ENCODE assay signal across 14 cellular contexts in the genomic region with DNA sequence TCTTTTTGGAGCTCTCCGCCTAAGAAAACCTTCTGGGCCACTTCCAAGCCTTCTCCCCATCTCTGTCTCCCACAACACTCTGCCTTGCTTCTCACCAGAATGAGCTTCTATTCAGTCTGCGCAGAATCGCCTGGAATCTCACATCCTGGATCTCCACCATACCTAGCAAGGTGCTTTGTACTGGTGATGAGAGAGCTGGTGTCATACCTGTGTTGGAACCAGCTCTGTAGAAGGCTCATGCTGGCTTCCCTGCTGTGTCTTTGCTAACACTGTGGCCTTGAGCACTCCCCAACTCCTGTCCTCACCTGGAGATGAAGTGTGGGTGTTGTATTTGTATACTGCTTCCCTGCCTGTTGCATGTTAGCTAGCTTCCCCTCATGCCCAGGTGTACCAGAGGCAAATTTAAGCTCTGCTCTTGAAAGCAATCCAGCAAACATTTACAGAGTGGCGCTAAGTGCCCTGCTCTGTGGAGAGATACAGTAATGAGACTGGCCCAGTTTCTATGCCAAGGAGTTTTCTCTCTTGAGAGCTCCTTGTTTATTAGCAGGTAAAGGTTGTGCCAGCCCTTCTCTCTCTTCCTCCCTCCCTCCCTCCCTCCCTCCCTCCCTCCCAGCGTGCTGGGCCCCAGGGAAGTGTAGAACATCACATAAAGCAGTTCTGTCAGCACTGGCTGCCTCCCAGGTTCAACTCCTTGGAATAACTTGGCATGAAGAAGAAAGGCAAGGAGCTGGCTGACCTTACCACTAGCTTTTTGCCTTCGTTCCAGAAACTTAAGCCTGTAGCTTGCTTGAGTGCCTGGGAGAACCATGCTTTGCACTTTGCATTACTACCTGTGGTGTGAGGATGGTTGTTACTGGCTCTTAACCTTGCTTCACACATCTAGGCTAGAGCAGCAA. TPM values are rescaled to one million over a fixed set of nuclear protein-coding genes. Genes with fewer than 3 reads are reported as not detected.
DNase-seq lines count a peak whose midpoint lies in the region; ATAC-seq, FAIRE-seq and TF ChIP-seq lines count a peak whose summit lies in the region.
"Had no signal": no experiment of that assay in that cellular context is flagged by ENCODE, and none has a peak within 500 bp of the region (broad histone marks: within the 10 kb centered on the region; RNA-seq: fewer than 3 reads in every experiment).

No MANE protein-coding gene starts in this region.

- H3K27me3 ChIP-seq in H1 (replicated peaks in 1 of 4; ENCODE audit: control insufficient read depth in 3 of 4, extremely low read depth in 1 of 4, insufficient read depth in 3 of 4, low read length in 3 of 4) (no peaks in the 10 kb centered on the region), trophoblast cell (ENCODE audit: insufficient read depth, low read length) (no peaks in the 10 kb centered on the region), neuronal stem cell (ENCODE audit: control insufficient read depth in 3 of 3, insufficient read depth in 3 of 3, low read depth in 1 of 3, low read length in 3 of 3) (no peaks in the 10 kb centered on the region)

- H2AK5ac ChIP-seq in H1 (ENCODE audit: low read depth, low read length): peak overlapping the region; percentile 24; the same call in 1 of the 2 replicates
- no peak overlapping the region for H2AK5ac ChIP-seq in trophoblast cell (ENCODE audit: low read length)
- no peak overlapping the region for H2AK5ac ChIP-seq in neuronal stem cell (ENCODE audit: low read depth, low read length)

- no peak overlapping the region for H4K12ac ChIP-seq in trophoblast cell (ENCODE audit: low read depth, low read length)

- TF ChIP-seq POLR2A in H1 (IDR thresholded peaks at IDR 0.05; ENCODE audit: control extremely low read depth in 1 of 2, low read depth in 2 of 2, low read length in 2 of 2): no peak; a peak in 2 of 3 replicates

- H3K14ac ChIP-seq in H1 (ENCODE audit: insufficient read length) (no peak overlapping the region), trophoblast cell (ENCODE audit: low read length) (no peak overlapping the region), neuronal stem cell (ENCODE audit: low read length) (no peak overlapping the region)

- no peak for ATAC-seq in GM19328 (IDR thresholded peaks at IDR 0.05; ENCODE audit: unreplicated experiment)
- ATAC-seq: activated naive CD4-positive, alpha-beta T cell treated with anti-CD3 and anti-CD28 coated beads, Interleukin-2, amount 50 U/mL, for 72 hours; effector memory CD8-positive, alpha-beta T cell had no signal

- H2BK120ac ChIP-seq in H1 (replicated peaks; ENCODE audit: low read depth, low read length): no peak overlapping the region
- H2BK120ac ChIP-seq in trophoblast cell (ENCODE audit: insufficient read depth, low read length, poor library complexity): no peak overlapping the region
- H2BK120ac ChIP-seq in neuronal stem cell (ENCODE audit: low read depth, low read length): no peak overlapping the region

- TF ChIP-seq EP300 in H1 (IDR thresholded peaks at IDR 0.05; ENCODE audit: borderline replicate concordance in 1 of 2, low read depth in 2 of 2, low read length in 2 of 2): no peak

- H3K4ac ChIP-seq in H1 (replicated peaks; ENCODE audit: insufficient read length, low read depth, low read length) (no peak overlapping the region), trophoblast cell (ENCODE audit: low read depth, low read length) (peak overlapping the region; percentile 87), neuronal stem cell (ENCODE audit: low read length) (no peak overlapping the region)

- TF ChIP-seq CTCF in H1 (IDR thresholded peaks at IDR 0.05; ENCODE audit: control extremely low read depth in 1 of 3, insufficient read depth in 1 of 3, low read depth in 1 of 3, low read length in 3 of 3): no peak

- H2BK15ac ChIP-seq in H1 (ENCODE audit: low read length) (peak overlapping the region; percentile 65; the same call in 1 of the 2 replicates), neuronal stem cell (ENCODE audit: low read length) (no peak overlapping the region)

- H3K36me3 ChIP-seq in H1 (ENCODE audit: control insufficient read depth in 2 of 4, insufficient read depth in 4 of 4, low read length in 3 of 4) (peaks cover 10 to 50% (median 25%) of the 10 kb centered on the region in 4 experiments), trophoblast cell (ENCODE audit: control insufficient read depth in 1 of 2, insufficient read depth in 2 of 2, low read length in 2 of 2) (peaks cover 13 to 16% of the 10 kb centered on the region in 2 experiments), neuronal stem cell (replicated peaks in 1 of 2; ENCODE audit: control insufficient read depth in 2 of 2, insufficient read depth in 2 of 2, low read length in 2 of 2) (peaks cover 23 to 63% of the 10 kb centered on the region in 2 donors)

- H2BK5ac ChIP-seq in H1 (ENCODE audit: low read depth, low read length): peak overlapping the region; percentile 63
- H2BK5ac ChIP-seq in trophoblast cell (ENCODE audit: low read depth, low read length, poor library complexity): no peak overlapping the region
- no peak overlapping the region for H2BK5ac ChIP-seq in neuronal stem cell (ENCODE audit: low read length)

- H2BK20ac ChIP-seq in H1 (ENCODE audit: low read length): 0 out of 2 replicates have a peak overlapping the region, but pooled peaks have one; percentile 36

- 47% methylated on average over 6 of the region's 6 CpGs; no CpG with 5 or more reads in 1 of the 2 experiments for WGBS in H1 (ENCODE audit: extremely low coverage in 1 of 2, insufficient coverage in 1 of 2, insufficient read length in 1 of 2, insufficient replicate concordance in 2 of 2, low coverage in 1 of 2, low lambda C conversion rate in 2 of 2, missing lambda C conversion rate in 1 of 2), 2 experiments
- WGBS in trophoblast cell (ENCODE audit: extremely low coverage, insufficient coverage, insufficient read length): no CpG with 5 or more reads among the region's 6 CpGs
- no CpG with 5 or more reads among the region's 6 CpGs for WGBS in neuronal stem cell (ENCODE audit: extremely low coverage in 2 of 2, insufficient read length in 2 of 2, insufficient replicate concordance in 1 of 2), 2 donors

- H3K4me3 ChIP-seq in H1 (ENCODE audit: extremely low read depth in 1 of 4, insufficient read depth in 2 of 4, low read depth in 3 of 4, low read length in 4 of 4) (peak overlapping the region in 1 of 4 experiments; percentile 22; a peak in 1 of 8 replicates), trophoblast cell (ENCODE audit: low read depth, low read length) (no peak overlapping the region), neuronal stem cell (ENCODE audit: low read length in 2 of 2) (no peak overlapping the region)

- H3K79me1 ChIP-seq in H1 (ENCODE audit: low read depth, low read length) (peaks cover 22% of the 10 kb centered on the region), trophoblast cell (ENCODE audit: low read length) (peaks cover 13% of the 10 kb centered on the region), neuronal stem cell (ENCODE audit: low read depth, low read length) (peaks cover 9% of the 10 kb centered on the region)

- no peak overlapping the region for H3K56ac ChIP-seq in H1 (replicated peaks; ENCODE audit: insufficient read length, low read depth, low read length)

- no peak overlapping the region for H2AFZ ChIP-seq in H1 (ENCODE audit: low read length)
- H2AFZ ChIP-seq in trophoblast cell (ENCODE audit: insufficient read depth, low read length, poor library complexity): no peak overlapping the region
- no peak overlapping the region for H2AFZ ChIP-seq in neuronal stem cell (ENCODE audit: low read length)

- H3K18ac ChIP-seq in H1 (ENCODE audit: extremely low read depth, low read length) (no peak overlapping the region; the same call in 1 of the 2 replicates), trophoblast cell (ENCODE audit: low read length) (no peak overlapping the region), neuronal stem cell (ENCODE audit: low read length) (no peak overlapping the region)

- H3K9ac ChIP-seq in H1 (replicated peaks in 1 of 4; ENCODE audit: extremely low read depth in 1 of 4, low read depth in 3 of 4, low read length in 3 of 4) (peak overlapping the region in 1 of 4 experiments; percentile 50; a peak in 1 of 7 replicates), trophoblast cell (ENCODE audit: low read length) (no peak overlapping the region), neuronal stem cell (ENCODE audit: low read depth, low read length, poor library complexity) (no peak overlapping the region)

- FAIRE-seq in H1 (lab: Jason Lieb, UNC): peak; percentile 50
- FAIRE-seq: D721Med had no signal

- peaks cover 27 to 51% (median 46%) of the 10 kb centered on the region in 4 experiments for H3K4me1 ChIP-seq in H1 (replicated peaks in 1 of 4; ENCODE audit: control insufficient read depth in 3 of 4, insufficient read depth in 4 of 4, low read length in 3 of 4)
- H3K4me1 ChIP-seq in trophoblast cell (ENCODE audit: control insufficient read depth in 1 of 2, insufficient read depth in 2 of 2, low read length in 2 of 2): peaks cover 21 to 31% of the 10 kb centered on the region in 2 experiments
- H3K4me1 ChIP-seq in neuronal stem cell (ENCODE audit: control insufficient read depth in 2 of 2, insufficient read depth in 1 of 2, low read depth in 1 of 2, low read length in 2 of 2): peaks cover 38 to 39% of the 10 kb centered on the region in 2 donors

- H4K5ac ChIP-seq in H1 (ENCODE audit: insufficient read length, low read depth, low read length): no peak overlapping the region

- H4K8ac ChIP-seq in H1 (ENCODE audit: extremely low read depth, insufficient read depth, low read length) (no peak overlapping the region), trophoblast cell (ENCODE audit: low read depth, low read length) (no peak overlapping the region), neuronal stem cell (ENCODE audit: low read depth, low read length) (no peak overlapping the region)

- H3K27ac ChIP-seq in H1 (ENCODE audit: low read depth, low read length) (0 out of 2 replicates have a peak overlapping the region, but pooled peaks have one; percentile 2), trophoblast cell (ENCODE audit: low read depth, low read length) (no peak overlapping the region), neuronal stem cell (replicated peaks; ENCODE audit: low read length) (no peak overlapping the region)

- H4K20me1 ChIP-seq in H1 (replicated peaks in 1 of 2; ENCODE audit: control insufficient read depth in 1 of 2, insufficient read depth in 2 of 2, low read length in 2 of 2): peaks cover 45 to 46% of the 10 kb centered on the region in 2 experiments

- TF ChIP-seq RAD21 in H1 (IDR thresholded peaks at IDR 0.05 in 1 of 2, conservative IDR thresholded peaks at IDR 0.05 in 1 of 2; ENCODE audit: low read depth in 2 of 2, low read length in 2 of 2): no peak

- H4K91ac ChIP-seq in H1 (replicated peaks; ENCODE audit: insufficient read length, low read length): no peak overlapping the region
- H4K91ac ChIP-seq in trophoblast cell (ENCODE audit: low read depth, low read length): no peak overlapping the region
- no peak overlapping the region for H4K91ac ChIP-seq in neuronal stem cell (ENCODE audit: low read depth, low read length, poor library complexity)

- H3K4me2 ChIP-seq in H1 (ENCODE audit: insufficient read depth in 1 of 2, low read depth in 2 of 2, low read length in 2 of 2) (peak overlapping the region; percentile 49 to 98), trophoblast cell (ENCODE audit: low read length) (no peak overlapping the region), neuronal stem cell (ENCODE audit: insufficient read depth, low read length, poor library complexity, severe bottlenecking) (no peak overlapping the region)

- H3K9me3 ChIP-seq in H1 (ENCODE audit: insufficient read depth in 2 of 2, low read depth in 1 of 2, low read length in 1 of 2) (no peaks in the 10 kb centered on the region), trophoblast cell (ENCODE audit: insufficient read depth, low read depth, low read length) (no peaks in the 10 kb centered on the region), neuronal stem cell (replicated peaks in 1 of 2; ENCODE audit: control insufficient read depth in 2 of 2, insufficient read depth in 1 of 2, low read depth in 1 of 2, low read length in 2 of 2) (peaks cover 1 to 3% of the 10 kb centered on the region in 2 donors)

- POLR2A ChIA-PET in H1 (lab: Charles Lee; ENCODE audit: partially characterized antibody): interaction anchor here (0.6 to 8.2 kb wide), 20 partner anchors 8 to 205 kb away, joined by 3 to 104 read pairs (median 6); a partner anchor contains a TSS

- CTCF ChIA-PET in H1 (lab: Charles Lee; ENCODE audit: partially characterized antibody): interaction anchor here (0.5 to 5.1 kb wide), 21 partner anchors 8 to 137 kb away, joined by 3 to 40 read pairs (median 4); no protein-coding TSS in a partner anchor

- peaks cover 3% of the 10 kb centered on the region; the same call in 1 of the 2 replicates for H3K23me2 ChIP-seq in H1 (ENCODE audit: low read depth, low read length)

- DNase-seq in EL (peak; percentile 17), NCI-H2107 treated with DMSO at 0.1 percent for 48 hours (lab: John Stamatoyannopoulos, UW; ENCODE audit: unreplicated experiment) (peak; percentile 36), H1 (ENCODE audit: low read depth in 1 of 2, low spot score in 2 of 2) (no peak), trophoblast cell (no peak), neuronal stem cell (ENCODE audit: low spot score) (no peak), NOMO-1 treated with DMSO at 0.1 percent for 48 hours (lab: John Stamatoyannopoulos, UW; ENCODE audit: unreplicated experiment) (no peak)
- no peak for DNase-seq in activated CD4-positive, alpha-beta T cell treated with anti-CD3 and anti-CD28 coated beads, Interleukin-2, amount 50 U/mL, for 4 hours
- DNase-seq: activated CD4-positive, alpha-beta T cell treated with anti-CD3 and anti-CD28 coated beads, Interleukin-2, amount 10 ng/mL, durations not matched to agents 7 days and 5 days; effector memory CD8-positive, alpha-beta T cell; H7 had no signal

- H2BK12ac ChIP-seq in H1 (ENCODE audit: low read depth, low read length): peak overlapping the region; percentile 22; the same call in 1 of the 2 replicates
- H2BK12ac ChIP-seq in trophoblast cell (ENCODE audit: low read length): no peak overlapping the region
- H2BK12ac ChIP-seq in neuronal stem cell (ENCODE audit: low read length): no peak overlapping the region

- H3K79me2 ChIP-seq in H1 (ENCODE audit: control insufficient read depth in 1 of 2, insufficient read depth in 2 of 2, low read length in 2 of 2) (peaks cover 57 to 99% of the 10 kb centered on the region in 2 experiments), trophoblast cell (ENCODE audit: control insufficient read depth, insufficient read depth, low read length, poor library complexity) (peaks cover 26% of the 10 kb centered on the region)

- H3K23ac ChIP-seq in H1 (ENCODE audit: insufficient read length) (no peak overlapping the region), trophoblast cell (ENCODE audit: low read length) (no peak overlapping the region), neuronal stem cell (ENCODE audit: low read depth, low read length, poor library complexity) (no peak overlapping the region)

RNA-seq across cellular contexts. Expression of a gene that starts 54.9 kb away (rescaled TPM):
- total RNA-seq in H1 (2021; fragmentation: NEBNext Ultra II Directional; extraction: Animal tissue kit (Norgen Biotek cat#: 25700)): 293 and 296 TPM in 2 replicates
- polyA plus RNA-seq in H1 (2011; rRNA removed): 53.7 and 69.5 TPM in 2 replicates
- 68.9 TPM for polyA plus RNA-seq in H1 (2011; cell fraction: cytosol; rRNA removed)
- 102 TPM for polyA plus RNA-seq in H1 (2011; cell fraction: nucleus; rRNA removed)
- polyA plus RNA-seq in H1 (2012, experiment 1 of 2): 85.2 to 149 TPM (median 103 TPM) in 4 replicates
- 12.6 TPM for polyA plus RNA-seq in H1 (2012, experiment 2 of 2)
- polyA plus RNA-seq in H1 (2013, experiment 1 of 2): 97.8 TPM
- polyA plus RNA-seq in H1 (2013, experiment 2 of 2): 89.4 TPM
- polyA minus RNA-seq in H1 (2011; rRNA and poly(A)+ RNA removed): 269 and 275 TPM in 2 replicates
- polyA minus RNA-seq in H1 (2011; cell fraction: cytosol; rRNA and poly(A)+ RNA removed): 280 TPM
- polyA minus RNA-seq in H1 (2011; cell fraction: nucleus; rRNA and poly(A)+ RNA removed): 319 TPM
- polyA plus RNA-seq in trophoblast cell (2013): 22.6 and 23.2 TPM in 2 replicates
- polyA plus RNA-seq in neuronal stem cell (2013, experiment 1 of 2): 53.8 TPM
- 57.6 TPM for polyA plus RNA-seq in neuronal stem cell (2013, experiment 2 of 2)
- total RNA-seq: activated CD4-positive, alpha-beta T cell treated with anti-CD3 and anti-CD28 coated beads, Interleukin-2, amount 10 ng/mL, durations not matched to agents 7 days and 5 days; pulmonary artery endothelial cell had no signal

Comparison
In these comparisons a context has a peak if more than half of its experiments do, and no peak if none do; other contexts are left out.
1. DNase-seq: peak in EL (single experiment) and NCI-H2107 treated with DMSO at 0.1 percent for 48 hours (single experiment); none in H1 (0 of 2), trophoblast cell (0 of 2), neuronal stem cell (single experiment), activated CD4-positive, alpha-beta T cell treated with anti-CD3 and anti-CD28 coated beads, Interleukin-2, amount 50 U/mL, for 4 hours (0 of 2) and NOMO-1 treated with DMSO at 0.1 percent for 48 hours (single experiment).
2. H3K4me2 ChIP-seq: peak in H1 (2 of 2); none in trophoblast cell (single experiment) and neuronal stem cell (single experiment).